In genomic region chr17:28644782-28645575, GRCh38 we compare ENCODE assay signal across 1 cellular context.
A peak's percentile ranks its signal among the peaks of the same experiment; 100 is the strongest.
TF ChIP-seq lines count a peak whose summit lies in the region.

TSS of gene BLTP2 (minus strand) at chr17:28645158. CDS start at chr17:28645056, 102 bp downstream.

TF ChIP-seq in HepG2, 621 proteins besides CTCF, POLR2A, EP300 and RAD21 (continued from another document and continues in another):
- TF ChIP-seq, protein P1, sequence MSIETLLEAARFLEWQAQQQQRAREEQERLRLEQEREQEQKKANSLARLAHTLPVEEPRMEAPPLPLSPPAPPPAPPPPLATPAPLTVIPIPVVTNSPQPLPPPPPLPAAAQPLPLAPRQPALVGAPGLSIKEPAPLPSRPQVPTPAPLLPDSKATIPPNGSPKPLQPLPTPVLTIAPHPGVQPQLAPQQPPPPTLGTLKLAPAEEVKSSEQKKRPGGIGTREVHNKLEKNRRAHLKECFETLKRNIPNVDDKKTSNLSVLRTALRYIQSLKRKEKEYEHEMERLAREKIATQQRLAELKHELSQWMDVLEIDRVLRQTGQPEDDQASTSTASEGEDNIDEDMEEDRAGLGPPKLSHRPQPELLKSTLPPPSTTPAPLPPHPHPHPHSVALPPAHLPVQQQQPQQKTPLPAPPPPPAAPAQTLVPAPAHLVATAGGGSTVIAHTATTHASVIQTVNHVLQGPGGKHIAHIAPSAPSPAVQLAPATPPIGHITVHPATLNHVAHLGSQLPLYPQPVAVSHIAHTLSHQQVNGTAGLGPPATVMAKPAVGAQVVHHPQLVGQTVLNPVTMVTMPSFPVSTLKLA (IDR thresholded peaks at IDR 0.05): peak; percentile 60
- peak; percentile 77; the same call in 1 of the 2 replicates for TF ChIP-seq KMT2B (CRISPR knock-in tag; IDR thresholded peaks at IDR 0.05)
- peak; percentile 88 for TF ChIP-seq POLR2G (IDR thresholded peaks at IDR 0.05; ENCODE audit: low read depth, low read length)
- no peak for TF ChIP-seq FOXO1 (CRISPR knock-in tag; IDR thresholded peaks at IDR 0.05)
- peak; percentile 68 for TF ChIP-seq SRSF1 (optimal IDR thresholded peaks at IDR 0.05; ENCODE audit: low read depth, low read length)
- TF ChIP-seq TMF1 (CRISPR knock-in tag; IDR thresholded peaks at IDR 0.05; ENCODE audit: low read depth): peak; percentile 80; the same call in 1 of the 2 replicates
- TF ChIP-seq ZSCAN25 (CRISPR knock-in tag; IDR thresholded peaks at IDR 0.05): peak; percentile 17
- TF ChIP-seq ZNF746 (CRISPR knock-in tag; IDR thresholded peaks at IDR 0.05): peak; percentile 75
- TF ChIP-seq, protein P2, sequence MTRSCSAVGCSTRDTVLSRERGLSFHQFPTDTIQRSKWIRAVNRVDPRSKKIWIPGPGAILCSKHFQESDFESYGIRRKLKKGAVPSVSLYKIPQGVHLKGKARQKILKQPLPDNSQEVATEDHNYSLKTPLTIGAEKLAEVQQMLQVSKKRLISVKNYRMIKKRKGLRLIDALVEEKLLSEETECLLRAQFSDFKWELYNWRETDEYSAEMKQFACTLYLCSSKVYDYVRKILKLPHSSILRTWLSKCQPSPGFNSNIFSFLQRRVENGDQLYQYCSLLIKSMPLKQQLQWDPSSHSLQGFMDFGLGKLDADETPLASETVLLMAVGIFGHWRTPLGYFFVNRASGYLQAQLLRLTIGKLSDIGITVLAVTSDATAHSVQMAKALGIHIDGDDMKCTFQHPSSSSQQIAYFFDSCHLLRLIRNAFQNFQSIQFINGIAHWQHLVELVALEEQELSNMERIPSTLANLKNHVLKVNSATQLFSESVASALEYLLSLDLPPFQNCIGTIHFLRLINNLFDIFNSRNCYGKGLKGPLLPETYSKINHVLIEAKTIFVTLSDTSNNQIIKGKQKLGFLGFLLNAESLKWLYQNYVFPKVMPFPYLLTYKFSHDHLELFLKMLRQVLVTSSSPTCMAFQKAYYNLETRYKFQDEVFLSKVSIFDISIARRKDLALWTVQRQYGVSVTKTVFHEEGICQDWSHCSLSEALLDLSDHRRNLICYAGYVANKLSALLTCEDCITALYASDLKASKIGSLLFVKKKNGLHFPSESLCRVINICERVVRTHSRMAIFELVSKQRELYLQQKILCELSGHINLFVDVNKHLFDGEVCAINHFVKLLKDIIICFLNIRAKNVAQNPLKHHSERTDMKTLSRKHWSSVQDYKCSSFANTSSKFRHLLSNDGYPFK (CRISPR knock-in tag; IDR thresholded peaks at IDR 0.05; ENCODE audit: borderline replicate concordance): peak; percentile 53; the same call in 1 of the 2 replicates
- peak; percentile 53 for TF ChIP-seq HNRNPK (IDR thresholded peaks at IDR 0.05; ENCODE audit: low read depth, low read length, poor library complexity, severe bottlenecking)
- TF ChIP-seq CBX5 (CRISPR knock-in tag; IDR thresholded peaks at IDR 0.05; ENCODE audit: borderline replicate concordance): 0 out of 2 replicates have a peak, but pooled peaks have one; percentile 13
- TF ChIP-seq, protein P3, sequence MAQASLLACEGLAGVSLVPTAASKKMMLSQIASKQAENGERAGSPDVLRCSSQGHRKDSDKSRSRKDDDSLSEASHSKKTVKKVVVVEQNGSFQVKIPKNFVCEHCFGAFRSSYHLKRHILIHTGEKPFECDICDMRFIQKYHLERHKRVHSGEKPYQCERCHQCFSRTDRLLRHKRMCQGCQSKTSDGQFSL (CRISPR knock-in tag; IDR thresholded peaks at IDR 0.05): peak; percentile 68; the same call in 1 of the 2 replicates
- TF ChIP-seq, protein P4, sequence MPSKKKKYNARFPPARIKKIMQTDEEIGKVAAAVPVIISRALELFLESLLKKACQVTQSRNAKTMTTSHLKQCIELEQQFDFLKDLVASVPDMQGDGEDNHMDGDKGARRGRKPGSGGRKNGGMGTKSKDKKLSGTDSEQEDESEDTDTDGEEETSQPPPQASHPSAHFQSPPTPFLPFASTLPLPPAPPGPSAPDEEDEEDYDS (CRISPR knock-in tag; IDR thresholded peaks at IDR 0.05): peak; percentile 78
- TF ChIP-seq YY1 (IDR thresholded peaks at IDR 0.05; ENCODE audit: insufficient read depth, insufficient replicate concordance, low read depth, low read length): peak; percentile 84
- peak; percentile 56; the same call in 1 of the 2 replicates for TF ChIP-seq TBX2 (CRISPR knock-in tag; IDR thresholded peaks at IDR 0.05; ENCODE audit: borderline replicate concordance)
- TF ChIP-seq MIER3 (CRISPR knock-in tag; IDR thresholded peaks at IDR 0.05; ENCODE audit: borderline replicate concordance): 0 out of 2 replicates have a peak, but pooled peaks have one; percentile 56
- TF ChIP-seq KMT2A (CRISPR knock-in tag; IDR thresholded peaks at IDR 0.05): peak; percentile 65
- TF ChIP-seq JUN (CRISPR knock-in tag; IDR thresholded peaks at IDR 0.05): 0 out of 2 replicates have a peak, but pooled peaks have one; percentile 53
- no peak for TF ChIP-seq FOXK2 (IDR thresholded peaks at IDR 0.05)
- peak; percentile 97 for TF ChIP-seq GMEB1 (CRISPR knock-in tag; IDR thresholded peaks at IDR 0.05; ENCODE audit: borderline replicate concordance)
- TF ChIP-seq ZSCAN31 (CRISPR knock-in tag; IDR thresholded peaks at IDR 0.05; ENCODE audit: low read depth): 0 out of 2 replicates have a peak, but pooled peaks have one; percentile 56
- TF ChIP-seq ZNF556 (CRISPR knock-in tag; IDR thresholded peaks at IDR 0.05; ENCODE audit: borderline replicate concordance): peak; percentile 77; the same call in 1 of the 2 replicates
- 0 out of 2 replicates have a peak, but pooled peaks have one; percentile 27 for TF ChIP-seq ZBTB7A (CRISPR knock-in tag; IDR thresholded peaks at IDR 0.05)
- peak; percentile 91 for TF ChIP-seq ZBTB2 (CRISPR knock-in tag; IDR thresholded peaks at IDR 0.05; ENCODE audit: low read depth)
- no peak for TF ChIP-seq ZNF224 (CRISPR knock-in tag; IDR thresholded peaks at IDR 0.05)
- TF ChIP-seq ZNF775 (CRISPR knock-in tag; IDR thresholded peaks at IDR 0.05; ENCODE audit: borderline replicate concordance): no peak
- no peak for TF ChIP-seq ZBTB10 (CRISPR knock-in tag; IDR thresholded peaks at IDR 0.05; ENCODE audit: borderline replicate concordance)
- TF ChIP-seq, protein P5, sequence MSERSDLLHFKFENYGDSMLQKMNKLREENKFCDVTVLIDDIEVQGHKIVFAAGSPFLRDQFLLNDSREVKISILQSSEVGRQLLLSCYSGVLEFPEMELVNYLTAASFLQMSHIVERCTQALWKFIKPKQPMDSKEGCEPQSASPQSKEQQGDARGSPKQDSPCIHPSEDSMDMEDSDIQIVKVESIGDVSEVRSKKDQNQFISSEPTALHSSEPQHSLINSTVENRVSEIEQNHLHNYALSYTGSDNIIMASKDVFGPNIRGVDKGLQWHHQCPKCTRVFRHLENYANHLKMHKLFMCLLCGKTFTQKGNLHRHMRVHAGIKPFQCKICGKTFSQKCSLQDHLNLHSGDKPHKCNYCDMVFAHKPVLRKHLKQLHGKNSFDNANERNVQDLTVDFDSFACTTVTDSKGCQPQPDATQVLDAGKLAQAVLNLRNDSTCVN (CRISPR knock-in tag; IDR thresholded peaks at IDR 0.05; ENCODE audit: borderline replicate concordance): 0 out of 2 replicates have a peak, but pooled peaks have one; percentile 22
- no peak for TF ChIP-seq ZNF513 (CRISPR knock-in tag; conservative IDR thresholded peaks at IDR 0.05)
- peak; percentile 90; the same call in 1 of the 2 replicates for TF ChIP-seq ZNF230 (CRISPR knock-in tag; IDR thresholded peaks at IDR 0.05)
- TF ChIP-seq ZFP36L1 (CRISPR knock-in tag; IDR thresholded peaks at IDR 0.05): peak; percentile 73
- TF ChIP-seq ZBED4 (CRISPR knock-in tag; IDR thresholded peaks at IDR 0.05; ENCODE audit: borderline replicate concordance): peak; percentile 58; the same call in 1 of the 2 replicates
- TF ChIP-seq MLLT10 (CRISPR knock-in tag; IDR thresholded peaks at IDR 0.05): no peak
- TF ChIP-seq, protein P6, sequence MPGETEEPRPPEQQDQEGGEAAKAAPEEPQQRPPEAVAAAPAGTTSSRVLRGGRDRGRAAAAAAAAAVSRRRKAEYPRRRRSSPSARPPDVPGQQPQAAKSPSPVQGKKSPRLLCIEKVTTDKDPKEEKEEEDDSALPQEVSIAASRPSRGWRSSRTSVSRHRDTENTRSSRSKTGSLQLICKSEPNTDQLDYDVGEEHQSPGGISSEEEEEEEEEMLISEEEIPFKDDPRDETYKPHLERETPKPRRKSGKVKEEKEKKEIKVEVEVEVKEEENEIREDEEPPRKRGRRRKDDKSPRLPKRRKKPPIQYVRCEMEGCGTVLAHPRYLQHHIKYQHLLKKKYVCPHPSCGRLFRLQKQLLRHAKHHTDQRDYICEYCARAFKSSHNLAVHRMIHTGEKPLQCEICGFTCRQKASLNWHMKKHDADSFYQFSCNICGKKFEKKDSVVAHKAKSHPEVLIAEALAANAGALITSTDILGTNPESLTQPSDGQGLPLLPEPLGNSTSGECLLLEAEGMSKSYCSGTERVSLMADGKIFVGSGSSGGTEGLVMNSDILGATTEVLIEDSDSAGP (CRISPR knock-in tag; IDR thresholded peaks at IDR 0.05; ENCODE audit: borderline replicate concordance): peak; percentile 57; the same call in 1 of the 2 replicates
